ENCODE assay signal across 8 cellular contexts in genomic region chr5:38809388-38810359, GRCh38. TPM values are rescaled to one million over a fixed set of nuclear protein-coding genes. Genes with fewer than 3 reads are reported as not detected.
DNase-seq lines count a peak whose midpoint lies in the region; ATAC-seq, FAIRE-seq and TF ChIP-seq lines count a peak whose summit lies in the region.

No MANE protein-coding gene starts in this region.

- no peak overlapping the region for H4K91ac ChIP-seq in H1 (replicated peaks; ENCODE audit: insufficient read length, low read length)

- no peak overlapping the region for H2BK20ac ChIP-seq in H1 (ENCODE audit: low read length)

- H3K27me3 ChIP-seq in H1 (replicated peaks in 1 of 4; ENCODE audit: control insufficient read depth in 3 of 4, extremely low read depth in 1 of 4, insufficient read depth in 3 of 4, low read length in 3 of 4) = peaks cover 0 to 3% (median 0%) of the 10 kb centered on the region in 4 experiments; a peak in 2 of 7 replicates

- POLR2A ChIA-PET in activated CD4-positive, alpha-beta T cell treated with anti-CD3 and anti-CD28 coated beads for 36 hours (lab: Charles Lee) = no interaction called here
- POLR2A ChIA-PET in H1 (lab: Charles Lee; ENCODE audit: partially characterized antibody) = interaction anchor here (1.3 kb wide), 1 partner anchor 36 kb away, joined by 3 read pairs; the partner anchor contains the start of gene OSMR

- ATAC-seq in HG02973 (IDR thresholded peaks at IDR 0.05; ENCODE audit: unreplicated experiment) (peak; percentile 79), GM18517 (IDR thresholded peaks at IDR 0.05; ENCODE audit: unreplicated experiment) (no peak)
- peak; percentile 85 for ATAC-seq in activated CD4-positive, alpha-beta T cell treated with anti-CD3 and anti-CD28 coated beads for 36 hours

- H3K36me3 Mint-ChIP-seq in activated CD4-positive, alpha-beta T cell treated with anti-CD3 and anti-CD28 coated beads for 36 hours (ENCODE audit: low read depth) = no peaks in the 10 kb centered on the region

- H3K79me2 ChIP-seq in H1 (ENCODE audit: control insufficient read depth in 1 of 2, insufficient read depth in 2 of 2, low read length in 2 of 2) = no peaks in the 10 kb centered on the region

- H3K79me1 ChIP-seq in H1 (ENCODE audit: low read depth, low read length) = no peaks in the 10 kb centered on the region

- CTCF ChIA-PET in activated CD4-positive, alpha-beta T cell treated with anti-CD3 and anti-CD28 coated beads for 36 hours (lab: Charles Lee) = interaction anchor here (0.6 to 9.8 kb wide), 32 partner anchors 9 to 715 kb away, joined by 3 to 147 read pairs (median 4); no protein-coding TSS in a partner anchor
- CTCF ChIA-PET in H1 (lab: Charles Lee; ENCODE audit: partially characterized antibody) = interaction anchor here (0.6 to 7.8 kb wide), 61 partner anchors 8 to 614 kb away, joined by 3 to 73 read pairs (median 4); no protein-coding TSS in a partner anchor

- H3K4ac ChIP-seq in H1 (replicated peaks; ENCODE audit: insufficient read length, low read depth, low read length) = no peak overlapping the region

- WGBS in H1 (ENCODE audit: extremely low coverage in 1 of 2, insufficient coverage in 1 of 2, insufficient read length in 1 of 2, insufficient replicate concordance in 2 of 2, low coverage in 1 of 2, low lambda C conversion rate in 2 of 2, missing lambda C conversion rate in 1 of 2), 2 experiments = 37% methylated on average over 14 of the region's 14 CpGs; no CpG with 5 or more reads in 1 of the 2 experiments

- no peak overlapping the region for H3K14ac ChIP-seq in H1 (ENCODE audit: insufficient read length)

- H3K9me3 ChIP-seq in H1 (ENCODE audit: insufficient read depth in 2 of 2, low read depth in 1 of 2, low read length in 1 of 2) = no peaks in the 10 kb centered on the region

- H3K23me2 ChIP-seq in H1 (ENCODE audit: low read depth, low read length) = no peaks in the 10 kb centered on the region

- peaks cover 0 to 3% (median 0%) of the 10 kb centered on the region in 4 experiments; a peak in 2 of 7 replicates for H3K4me1 ChIP-seq in H1 (replicated peaks in 1 of 4; ENCODE audit: control insufficient read depth in 3 of 4, insufficient read depth in 4 of 4, low read length in 3 of 4)

- H4K20me1 ChIP-seq in H1 (replicated peaks in 1 of 2; ENCODE audit: control insufficient read depth in 1 of 2, insufficient read depth in 2 of 2, low read length in 2 of 2) = no peaks in the 10 kb centered on the region

- peak; percentile 97 to 99 for TF ChIP-seq RAD21 in H1 (IDR thresholded peaks at IDR 0.05 in 1 of 2, conservative IDR thresholded peaks at IDR 0.05 in 1 of 2; ENCODE audit: low read depth in 2 of 2, low read length in 2 of 2)

- H3K36me3 ChIP-seq in H1 (ENCODE audit: control insufficient read depth in 2 of 4, insufficient read depth in 4 of 4, low read length in 3 of 4) = no peaks in the 10 kb centered on the region

- H3K4me3 ChIP-seq in H1 (ENCODE audit: extremely low read depth in 1 of 4, insufficient read depth in 2 of 4, low read depth in 3 of 4, low read length in 4 of 4) = no peak overlapping the region

- TF ChIP-seq CTCF in H1 (IDR thresholded peaks at IDR 0.05; ENCODE audit: control extremely low read depth in 1 of 3, insufficient read depth in 1 of 3, low read depth in 1 of 3, low read length in 3 of 3) = peak; percentile 59 to 92 (median 80)

- no peak overlapping the region for H2BK15ac ChIP-seq in H1 (ENCODE audit: low read length)

- H3K56ac ChIP-seq in H1 (replicated peaks; ENCODE audit: insufficient read length, low read depth, low read length) = no peak overlapping the region

- no peak overlapping the region for H4K8ac ChIP-seq in H1 (ENCODE audit: extremely low read depth, insufficient read depth, low read length)

- H3K4me3 Mint-ChIP-seq in activated CD4-positive, alpha-beta T cell treated with anti-CD3 and anti-CD28 coated beads for 36 hours = no peak overlapping the region

- H2BK120ac ChIP-seq in H1 (replicated peaks; ENCODE audit: low read depth, low read length) = no peak overlapping the region

- no peak overlapping the region for H3K23ac ChIP-seq in H1 (ENCODE audit: insufficient read length)

- peak; percentile 39 for FAIRE-seq in H1 (lab: Jason Lieb, UNC)

- no peak for TF ChIP-seq POLR2A in H1 (IDR thresholded peaks at IDR 0.05; ENCODE audit: control extremely low read depth in 1 of 2, low read depth in 2 of 2, low read length in 2 of 2)

- peaks cover 30% of the 10 kb centered on the region for H3K27me3 Mint-ChIP-seq in activated CD4-positive, alpha-beta T cell treated with anti-CD3 and anti-CD28 coated beads for 36 hours

- H3K4me2 ChIP-seq in H1 (ENCODE audit: insufficient read depth in 1 of 2, low read depth in 2 of 2, low read length in 2 of 2) = no peak overlapping the region

- no peak for TF ChIP-seq EP300 in H1 (IDR thresholded peaks at IDR 0.05; ENCODE audit: borderline replicate concordance in 1 of 2, low read depth in 2 of 2, low read length in 2 of 2)

- no peak overlapping the region for H3K27ac Mint-ChIP-seq in activated CD4-positive, alpha-beta T cell treated with anti-CD3 and anti-CD28 coated beads for 36 hours

- H3K9ac ChIP-seq in H1 (replicated peaks in 1 of 4; ENCODE audit: extremely low read depth in 1 of 4, low read depth in 3 of 4, low read length in 3 of 4) = no peak overlapping the region

- no peak overlapping the region for H3K27ac ChIP-seq in H1 (ENCODE audit: low read depth, low read length)

- peaks cover 11% of the 10 kb centered on the region for H3K4me1 Mint-ChIP-seq in activated CD4-positive, alpha-beta T cell treated with anti-CD3 and anti-CD28 coated beads for 36 hours

- intact Hi-C loops in activated CD4-positive, alpha-beta T cell treated with anti-CD3 and anti-CD28 coated beads for 36 hours (cut with DNase I, micrococcal nuclease) = loop anchor here (1.0 to 5.0 kb wide), 4 partner anchors 252 to 545 kb away; partner anchors contain the start of gene LIFR (in 1 of the 2)

- H2AK5ac ChIP-seq in H1 (ENCODE audit: low read depth, low read length) = no peak overlapping the region

- peaks cover 3% of the 10 kb centered on the region for H3K9me3 Mint-ChIP-seq in activated CD4-positive, alpha-beta T cell treated with anti-CD3 and anti-CD28 coated beads for 36 hours (ENCODE audit: low read depth)

- H2AFZ ChIP-seq in H1 (ENCODE audit: low read length) = peak overlapping the region; percentile 83

- H3K18ac ChIP-seq in H1 (ENCODE audit: extremely low read depth, low read length) = peak overlapping the region; percentile 85; the same call in 1 of the 2 replicates

- DNase-seq in ELF-1 (ENCODE audit: low read depth, low spot score) (peak; percentile 88), NCI-H345 (lab: John Stamatoyannopoulos, UW) (peak; percentile 61), H1 (ENCODE audit: low read depth in 1 of 2, low spot score in 2 of 2) (peak; percentile 60 to 84), medulla oblongata (ENCODE audit: extremely low spot score) (peak; percentile 93)
- DNase-seq in activated CD4-positive, alpha-beta T cell treated with anti-CD3 and anti-CD28 coated beads for 36 hours = peak; percentile 81
- DNase-seq in stimulated activated CD8-positive, alpha-beta memory T cell treated with anti-CD3 and anti-CD28 coated beads, Interleukin-4, amount 100 ng/mL, for 48 hours = peak; percentile 74

- no peak overlapping the region for H2BK5ac ChIP-seq in H1 (ENCODE audit: low read depth, low read length)

- H2BK12ac ChIP-seq in H1 (ENCODE audit: low read depth, low read length) = peak overlapping the region; percentile 5

- H4K5ac ChIP-seq in H1 (ENCODE audit: insufficient read length, low read depth, low read length) = no peak overlapping the region

TF ChIP-seq in H1, 55 proteins besides CTCF, POLR2A, EP300 and RAD21:
- TF ChIP-seq E2F6 (IDR thresholded peaks at IDR 0.05) (peak; percentile 73), TCF12 (IDR thresholded peaks at IDR 0.05; ENCODE audit: low read depth, low read length) (no peak), YY1 (IDR thresholded peaks at IDR 0.05; ENCODE audit: low read depth, low read length) (peak; percentile 83), BACH1 (IDR thresholded peaks at IDR 0.05; ENCODE audit: low read length) (no peak), NRF1 (IDR thresholded peaks at IDR 0.05; ENCODE audit: low read depth, low read length) (no peak), RFX5 (IDR thresholded peaks at IDR 0.05; ENCODE audit: borderline replicate concordance, low read depth, low read length) (no peak), MAX (IDR thresholded peaks at IDR 0.05) (peak; percentile 81), SP1 (IDR thresholded peaks at IDR 0.05; ENCODE audit: low read depth, low read length) (0 out of 2 replicates have a peak, but pooled peaks have one; percentile 29)

RNA-seq across cellular contexts. Expression of gene OSMR, which starts 36.1 kb away (rescaled TPM):
- under 1 TPM; 0.25 to 0.26 TPM for total RNA-seq in activated CD4-positive, alpha-beta T cell treated with anti-CD3 and anti-CD28 coated beads for 36 hours
- total RNA-seq in H1 (2021; fragmentation: NEBNext Ultra II Directional; extraction: Animal tissue kit (Norgen Biotek cat#: 25700)) = 2.6 and 3.1 TPM in 2 replicates
- polyA plus RNA-seq in H1 (2011; rRNA removed) = 1.5 and 2.3 TPM in 2 replicates
- 1.4 TPM for polyA plus RNA-seq in H1 (2011; cell fraction: cytosol; rRNA removed)
- 2.0 TPM for polyA plus RNA-seq in H1 (2011; cell fraction: nucleus; rRNA removed)
- 1.9 to 2.8 TPM (median 2.1 TPM) in 4 replicates for polyA plus RNA-seq in H1 (2012, experiment 1 of 2)
- polyA plus RNA-seq in H1 (2012, experiment 2 of 2) = 0.41 TPM
- 5.6 TPM for polyA plus RNA-seq in H1 (2013, experiment 1 of 2)
- polyA plus RNA-seq in H1 (2013, experiment 2 of 2) = 5.6 TPM
- polyA minus RNA-seq in H1 (2011; rRNA and poly(A)+ RNA removed) = 3.4 and 4.7 TPM in 2 replicates
- polyA minus RNA-seq in H1 (2011; cell fraction: cytosol; rRNA and poly(A)+ RNA removed) = 1.1 TPM
- 4.7 TPM for polyA minus RNA-seq in H1 (2011; cell fraction: nucleus; rRNA and poly(A)+ RNA removed)
